8 cellular contexts compared by ENCODE assay signal in genomic region chr11:117327567-117328413, GRCh38. TPM values are rescaled to one million over a fixed set of nuclear protein-coding genes. Genes with fewer than 3 reads are reported as not detected.
DNase-seq lines count a peak whose midpoint lies in the region; ATAC-seq and TF ChIP-seq lines count a peak whose summit lies in the region.

Gene CEP164 (plus strand): TSS chr11:117327854. CDS start chr11:117338587, 10,733 bp downstream.

- no peaks in the 10 kb centered on the region for H3K27me3 ChIP-seq in osteoblast (ENCODE audit: insufficient read depth, low read length)
- H3K27me3 ChIP-seq in thoracic aorta (replicated peaks; ENCODE audit: insufficient read depth): no peaks in the 10 kb centered on the region

- peak; percentile 97 for ATAC-seq in HG02610 (IDR thresholded peaks at IDR 0.05; ENCODE audit: unreplicated experiment)
- ATAC-seq in activated naive CD4-positive, alpha-beta T cell treated with anti-CD3 and anti-CD28 coated beads, Interleukin-2, amount 50 U/mL, for 72 hours: peak; percentile 98 to 99
- peak; percentile 92 for ATAC-seq in thoracic aorta (ENCODE audit: insufficient number of reproducible peaks, low FRiP score, low read depth)

- peak; percentile 97 for DNase-seq in NCI-H1092 treated with DMSO at 0.1 percent for 48 hours (lab: John Stamatoyannopoulos, UW)
- peak; percentile 94 for DNase-seq in SKM-1 (lab: John Stamatoyannopoulos, UW; ENCODE audit: unreplicated experiment)
- DNase-seq in activated naive CD4-positive, alpha-beta T cell treated with anti-CD3 and anti-CD28 coated beads, Interleukin-2, amount 50 U/mL, for 72 hours (ENCODE audit: low spot score in 2 of 2): peak; percentile 86 to 95
- DNase-seq in glutamatergic neuron: peak; percentile 91
- peak; percentile 99 for DNase-seq in osteoblast (ENCODE audit: insufficient read length, low spot score, missing footprints)
- DNase-seq in thoracic aorta (ENCODE audit: low spot score): peak; percentile 87

- no peaks in the 10 kb centered on the region for H3K27me3 Mint-ChIP-seq in glutamatergic neuron (ENCODE audit: unreplicated experiment)

- H3K4me2 ChIP-seq in osteoblast (ENCODE audit: insufficient read depth, low read length): peak within 1 kb of the TSS; percentile 87

- peak within 1 kb of the TSS; percentile 79 for H2AFZ ChIP-seq in osteoblast (ENCODE audit: low read length)

- H3K36me3 ChIP-seq in osteoblast (ENCODE audit: insufficient read depth, low read length) (no peaks in the 10 kb centered on the region), thoracic aorta (no peaks in the 10 kb centered on the region)

- H3K9me3 ChIP-seq in osteoblast (ENCODE audit: low read depth, low read length) (no peaks in the 10 kb centered on the region), thoracic aorta (no peaks in the 10 kb centered on the region)

- peaks cover 36% of the 10 kb centered on the region for H3K79me2 ChIP-seq in osteoblast (ENCODE audit: insufficient read depth, low read length)

- TF ChIP-seq CTCF in glutamatergic neuron (IDR thresholded peaks at IDR 0.05; ENCODE audit: partially characterized antibody, unreplicated experiment): no peak
- no peak for TF ChIP-seq CTCF in osteoblast (IDR thresholded peaks at IDR 0.05; ENCODE audit: extremely low read depth, low read depth, low read length)
- no peak for TF ChIP-seq CTCF in thoracic aorta (IDR thresholded peaks at IDR 0.05)

- peaks cover 16% of the 10 kb centered on the region for H4K20me1 ChIP-seq in osteoblast (ENCODE audit: insufficient read depth, low read length)

- no peaks in the 10 kb centered on the region for H3K9me3 Mint-ChIP-seq in activated naive CD4-positive, alpha-beta T cell treated with anti-CD3 and anti-CD28 coated beads, Interleukin-2, amount 50 U/mL, for 72 hours
- H3K9me3 Mint-ChIP-seq in glutamatergic neuron (ENCODE audit: unreplicated experiment): no peaks in the 10 kb centered on the region

- peaks cover 11% of the 10 kb centered on the region for H3K4me1 ChIP-seq in osteoblast (ENCODE audit: insufficient read depth, low read length)
- peaks cover 9 to 25% of the 10 kb centered on the region in 2 donors for H3K4me1 ChIP-seq in thoracic aorta (ENCODE audit: control insufficient read depth in 1 of 2, low read depth in 2 of 2)

- H3K36me3 Mint-ChIP-seq in activated naive CD4-positive, alpha-beta T cell treated with anti-CD3 and anti-CD28 coated beads, Interleukin-2, amount 50 U/mL, for 72 hours: no peaks in the 10 kb centered on the region
- H3K36me3 Mint-ChIP-seq in glutamatergic neuron (ENCODE audit: unreplicated experiment): no peaks in the 10 kb centered on the region

- H3K4me3 Mint-ChIP-seq in glutamatergic neuron (ENCODE audit: unreplicated experiment): peak within 1 kb of the TSS; percentile 59

- H3K4me1 Mint-ChIP-seq in glutamatergic neuron (ENCODE audit: low read depth, unreplicated experiment): no peaks in the 10 kb centered on the region

- H3K4me3 ChIP-seq in GM08714 (ENCODE audit: low read length): peak within 1 kb of the TSS; percentile 91
- peak within 1 kb of the TSS; percentile 91 for H3K4me3 ChIP-seq in osteoblast (ENCODE audit: insufficient read depth, low read length)
- H3K4me3 ChIP-seq in thoracic aorta: peak within 1 kb of the TSS; percentile 91

- H3K27ac Mint-ChIP-seq in activated naive CD4-positive, alpha-beta T cell treated with anti-CD3 and anti-CD28 coated beads, Interleukin-2, amount 50 U/mL, for 72 hours: no peak within 1 kb of the TSS
- no peak within 1 kb of the TSS for H3K27ac Mint-ChIP-seq in glutamatergic neuron (ENCODE audit: unreplicated experiment)

- H3K27ac ChIP-seq in osteoblast (ENCODE audit: low read depth, low read length): peak within 1 kb of the TSS; percentile 90
- H3K27ac ChIP-seq in thoracic aorta: peak within 1 kb of the TSS; percentile 84 to 86

RNA-seq across cellular contexts. Expression of gene CEP164, which starts in this region (rescaled TPM):
- total RNA-seq in activated naive CD4-positive, alpha-beta T cell treated with anti-CD3 and anti-CD28 coated beads, Interleukin-2, amount 50 U/mL, for 72 hours: 10 to 100 TPM; 20.1 to 30.1 TPM
- total RNA-seq in glutamatergic neuron (ENCODE audit: unreplicated experiment): 27.1 TPM
- total RNA-seq in osteoblast: 38.0 and 40.7 TPM in 2 replicates
- total RNA-seq in thoracic aorta: 10 to 100 TPM; 27.9 to 53.4 TPM

Comparison
In these comparisons a context has a peak if more than half of its experiments do, and no peak if none do; other contexts are left out.
1. Peak in every context shown above with its lines: DNase-seq, ATAC-seq, H3K4me3 ChIP-seq and H3K27ac ChIP-seq.